33 cellular contexts compared by ENCODE assay signal in the genomic region with DNA sequence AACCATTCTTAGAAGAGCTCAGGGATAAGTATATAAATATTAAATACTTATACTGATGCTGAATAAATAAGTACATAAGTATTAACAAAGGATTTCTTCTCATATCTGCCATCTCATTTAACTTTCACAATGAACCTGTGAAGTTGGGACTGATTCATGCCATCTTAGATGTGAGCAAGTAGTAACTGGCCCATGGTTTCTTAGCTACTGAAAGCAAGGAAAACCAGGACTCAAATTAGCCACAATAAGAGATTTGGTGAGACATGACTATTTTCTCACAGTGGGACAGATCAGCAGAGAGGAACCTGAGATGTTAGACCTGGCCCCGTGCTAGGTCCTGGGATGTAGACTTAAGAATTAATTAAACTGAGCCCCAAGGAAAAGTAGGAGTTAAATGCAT.
"Had no signal": no experiment of that assay in that cellular context is flagged by ENCODE, and none has a peak within 500 bp of the region (broad histone marks: within the 10 kb centered on the region; RNA-seq: fewer than 3 reads in every experiment).

No MANE protein-coding gene starts in this region.

- DNase-seq: activated CD4-positive, alpha-beta memory T cell treated with anti-CD3 and anti-CD28 coated beads, Interleukin-2, amount 10 ng/mL, durations not matched to agents 7 days and 5 days; activated CD4-positive, alpha-beta T cell treated with anti-CD3 and anti-CD28 coated beads for 1 hour; activated CD4-positive, alpha-beta T cell treated with anti-CD3 and anti-CD28 coated beads for 4 hours; activated CD4-positive, alpha-beta T cell treated with anti-CD3 and anti-CD28 coated beads, Interleukin-2, amount 10 ng/mL, durations not matched to agents 7 days and 5 days; activated CD4-positive, alpha-beta T cell treated with anti-CD3 and anti-CD28 coated beads, Interleukin-2, amount 50 U/mL, for 4 hours; activated CD8-positive, alpha-beta memory T cell treated with anti-CD3 and anti-CD28 coated beads, Interleukin-2, amount 50 U/mL, for 48 hours; activated effector memory CD4-positive, alpha-beta T cell treated with Interleukin-2 at 50 U/mL for 16 hours; activated gamma-delta T cell treated with Interleukin-2 at 50 U/mL for 16 hours; activated naive CD4-positive, alpha-beta T cell treated with anti-CD3 and anti-CD28 coated beads, Interleukin-2, amount 50 U/mL, for 16 hours; activated naive CD4-positive, alpha-beta T cell treated with Interleukin-2 at 50 U/mL for 16 hours; activated T-cell treated with anti-CD3 and anti-CD28 coated beads for 4 hours; activated T-cell treated with anti-CD3 and anti-CD28 coated beads, Interleukin-2, amount 50 U/mL, for 24 hours; activated T-cell treated with anti-CD3 and anti-CD28 coated beads, Interleukin-2, amount 50 U/mL, for 72 hours; amniotic stem cell; anterior cingulate cortex; brain microvascular endothelial cell; central memory CD4-positive, alpha-beta T cell; effector CD8-positive, alpha-beta T cell; erythroblast; foreskin melanocyte; heart right ventricle; T-helper 2 cell had no signal

- H3K4me1 ChIP-seq: esophagus muscularis mucosa, gastroesophageal sphincter, heart right ventricle had no signal

- H3K36me3 Mint-ChIP-seq: activated naive CD8-positive, alpha-beta T cell; WTC11 had no signal

- H3K36me3 ChIP-seq: brain microvascular endothelial cell, cardiac muscle cell, esophagus muscularis mucosa, gastroesophageal sphincter, heart right ventricle had no signal

- H3K4me1 Mint-ChIP-seq: activated CD4-positive, alpha-beta memory T cell treated with anti-CD3 and anti-CD28 coated beads, Interleukin-2, amount 10 ng/mL, durations not matched to agents 7 days and 5 days; activated CD4-positive, alpha-beta T cell treated with anti-CD3 and anti-CD28 coated beads, Interleukin-2, amount 10 ng/mL, durations not matched to agents 7 days and 5 days; activated T-helper 17 cell treated with anti-CD3 and anti-CD28 coated beads, Interleukin-2, amount 50 U/mL, for 72 hours had no signal

- H3K9me3 Mint-ChIP-seq: activated CD4-positive, alpha-beta memory T cell treated with anti-CD3 and anti-CD28 coated beads, Interleukin-2, amount 10 ng/mL, durations not matched to agents 7 days and 5 days; activated CD4-positive, alpha-beta T cell treated with anti-CD3 and anti-CD28 coated beads, Interleukin-2, amount 10 ng/mL, durations not matched to agents 7 days and 5 days; activated T-cell treated with anti-CD3 and anti-CD28 coated beads, Interleukin-2, amount 50 U/mL, for 24 hours; activated T-cell treated with anti-CD3 and anti-CD28 coated beads, Interleukin-2, amount 50 U/mL, for 72 hours; activated T-helper 17 cell treated with anti-CD3 and anti-CD28 coated beads, Interleukin-2, amount 50 U/mL, for 72 hours; WTC11 had no signal

- H3K27ac ChIP-seq: brain microvascular endothelial cell, cardiac muscle cell, esophagus muscularis mucosa, gastroesophageal sphincter, heart right ventricle, hepatocyte had no signal

- FAIRE-seq: astrocyte, colon, endometrium, endothelial cell of umbilical vein had no signal

- H3K4me3 Mint-ChIP-seq: activated CD4-positive, alpha-beta memory T cell treated with anti-CD3 and anti-CD28 coated beads, Interleukin-2, amount 10 ng/mL, durations not matched to agents 7 days and 5 days; activated CD4-positive, alpha-beta T cell treated with anti-CD3 and anti-CD28 coated beads, Interleukin-2, amount 10 ng/mL, durations not matched to agents 7 days and 5 days; activated naive CD8-positive, alpha-beta T cell; activated T-cell treated with anti-CD3 and anti-CD28 coated beads, Interleukin-2, amount 50 U/mL, for 24 hours; activated T-cell treated with anti-CD3 and anti-CD28 coated beads, Interleukin-2, amount 50 U/mL, for 72 hours; activated T-helper 17 cell treated with anti-CD3 and anti-CD28 coated beads, Interleukin-2, amount 50 U/mL, for 72 hours; WTC11 had no signal

- H3K79me2 ChIP-seq: hepatocyte had no signal

- H3K27me3 ChIP-seq: brain microvascular endothelial cell, cardiac muscle cell, hepatocyte had no signal

- H3K27ac Mint-ChIP-seq: activated CD4-positive, alpha-beta memory T cell treated with anti-CD3 and anti-CD28 coated beads, Interleukin-2, amount 10 ng/mL, durations not matched to agents 7 days and 5 days; activated CD4-positive, alpha-beta T cell treated with anti-CD3 and anti-CD28 coated beads, Interleukin-2, amount 10 ng/mL, durations not matched to agents 7 days and 5 days; activated naive CD8-positive, alpha-beta T cell; activated T-cell treated with anti-CD3 and anti-CD28 coated beads, Interleukin-2, amount 50 U/mL, for 24 hours; activated T-cell treated with anti-CD3 and anti-CD28 coated beads, Interleukin-2, amount 50 U/mL, for 72 hours; activated T-helper 17 cell treated with anti-CD3 and anti-CD28 coated beads, Interleukin-2, amount 50 U/mL, for 72 hours had no signal

- H3K9me3 ChIP-seq: esophagus muscularis mucosa, gastroesophageal sphincter, heart right ventricle had no signal

- H3K4me3 ChIP-seq: cardiac muscle cell, esophagus muscularis mucosa, gastroesophageal sphincter, heart right ventricle, hepatocyte had no signal

- ATAC-seq: activated T-cell treated with anti-CD3 and anti-CD28 coated beads, Interleukin-2, amount 50 U/mL, for 72 hours; activated T-helper 17 cell treated with anti-CD3 and anti-CD28 coated beads, Interleukin-2, amount 50 U/mL, for 72 hours; gastroesophageal sphincter; heart right ventricle had no signal

- H2AFZ ChIP-seq: hepatocyte had no signal

- H3K4me2 ChIP-seq: hepatocyte had no signal
